ENCODE assay signal across 16 cellular contexts in the genomic region with DNA sequence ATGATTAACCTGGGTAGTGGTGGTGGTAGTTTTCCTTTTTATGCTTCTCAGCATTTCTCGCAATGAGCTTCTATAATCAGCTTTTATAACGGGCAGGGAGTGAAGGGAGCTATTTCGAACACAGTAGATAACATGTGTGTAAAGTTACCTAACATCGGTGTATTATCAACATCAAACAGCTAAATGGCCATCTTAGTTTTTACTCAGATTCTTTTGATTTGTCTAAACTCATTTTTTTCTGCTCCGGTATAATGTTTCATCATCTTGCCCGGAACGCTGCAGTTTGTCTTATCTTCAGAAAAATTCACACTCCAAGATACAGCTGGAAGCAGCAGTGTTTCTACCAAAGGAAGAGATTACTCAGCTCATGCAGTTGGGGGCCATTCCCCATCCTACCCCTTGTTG. TPM values are rescaled to one million over a fixed set of nuclear protein-coding genes. Genes with fewer than 3 reads are reported as not detected.
DNase-seq lines count a peak whose midpoint lies in the region; ATAC-seq and TF ChIP-seq lines count a peak whose summit lies in the region.
"Had no signal": no experiment of that assay in that cellular context is flagged by ENCODE, and none has a peak within 500 bp of the region (broad histone marks: within the 10 kb centered on the region; RNA-seq: fewer than 3 reads in every experiment).

No MANE protein-coding gene starts in this region.

- peaks cover 5% of the 10 kb centered on the region for H3K36me3 Mint-ChIP-seq in CD8-positive, alpha-beta T cell
- no peaks in the 10 kb centered on the region for H3K36me3 Mint-ChIP-seq in glutamatergic neuron (ENCODE audit: unreplicated experiment)
- H3K36me3 Mint-ChIP-seq: stimulated activated effector memory CD8-positive, alpha-beta T cell treated with anti-CD3 and anti-CD28 coated beads, Interleukin-12 subunit alpha, Interleukin-12 subunit beta, amount 100 ng/mL, for 72 hours had no signal

- H3K4me1 ChIP-seq in CD8-positive, alpha-beta T cell (ENCODE audit: insufficient read depth, low read length) = peaks cover 25% of the 10 kb centered on the region

- H3K9me3 ChIP-seq in CD8-positive, alpha-beta T cell (ENCODE audit: low read length) = no peaks in the 10 kb centered on the region
- H3K9me3 ChIP-seq: pancreas had no signal

- no peak overlapping the region for H3K4me3 Mint-ChIP-seq in CD8-positive, alpha-beta T cell
- no peak overlapping the region for H3K4me3 Mint-ChIP-seq in glutamatergic neuron (ENCODE audit: unreplicated experiment)
- H3K4me3 Mint-ChIP-seq: stimulated activated effector memory CD8-positive, alpha-beta T cell treated with anti-CD3 and anti-CD28 coated beads, Interleukin-12 subunit alpha, Interleukin-12 subunit beta, amount 100 ng/mL, for 72 hours had no signal

- no peak for DNase-seq in CD8-positive, alpha-beta T cell
- DNase-seq in amniotic epithelial cell (ENCODE audit: low read depth) = peak; percentile 92
- no peak for DNase-seq in glutamatergic neuron
- no peak for DNase-seq in omental fat pad (ENCODE audit: low spot score)
- no peak for DNase-seq in DMS114 treated with DMSO at 0.1 percent for 48 hours (lab: John Stamatoyannopoulos, UW; ENCODE audit: unreplicated experiment)
- DNase-seq in SKM-1 (lab: John Stamatoyannopoulos, UW; ENCODE audit: unreplicated experiment) = no peak
- DNase-seq in globus pallidus (ENCODE audit: low spot score) = no peak
- no peak for DNase-seq in NCI-H146 treated with DMSO at 0.1 percent for 48 hours (lab: John Stamatoyannopoulos, UW; ENCODE audit: unreplicated experiment)
- DNase-seq: activated CD4-positive, alpha-beta T cell treated with anti-CD3 and anti-CD28 coated beads for 4 hours; H7; MM.1S; pancreas; stimulated activated CD4-positive, alpha-beta T cell treated with anti-CD3 and anti-CD28 coated beads, Interleukin-2, amount 100 ng/mL, for 48 hours had no signal

- CTCF ChIA-PET in CD8-positive, alpha-beta T cell (lab: Charles Lee) = interaction anchor here (0.8 to 0.9 kb wide), 2 partner anchors 14 to 149 kb away, joined by 3 read pairs; no protein-coding TSS in a partner anchor

- peaks cover 33% of the 10 kb centered on the region for H3K4me1 Mint-ChIP-seq in CD8-positive, alpha-beta T cell (ENCODE audit: low read depth)
- H3K4me1 Mint-ChIP-seq in glutamatergic neuron (ENCODE audit: low read depth, unreplicated experiment) = peaks cover 34% of the 10 kb centered on the region

- H3K27me3 Mint-ChIP-seq in CD8-positive, alpha-beta T cell (ENCODE audit: low read depth) = no peaks in the 10 kb centered on the region
- H3K27me3 Mint-ChIP-seq in glutamatergic neuron (ENCODE audit: unreplicated experiment) = peaks cover 4% of the 10 kb centered on the region

- no peaks in the 10 kb centered on the region for H3K9me3 Mint-ChIP-seq in CD8-positive, alpha-beta T cell
- peaks cover 3% of the 10 kb centered on the region for H3K9me3 Mint-ChIP-seq in glutamatergic neuron (ENCODE audit: unreplicated experiment)
- H3K9me3 Mint-ChIP-seq: activated T-helper 2 cell treated with anti-CD3 and anti-CD28 coated beads, Interferon-gamma antibody, Interleukin-2, Interleukin-4, amounts not matched to agents 10 μg/mL and 5 μg/mL and 100 μg/mL, durations not matched to agents 14 hours and 24 hours and 36 hours; stimulated activated effector memory CD8-positive, alpha-beta T cell treated with anti-CD3 and anti-CD28 coated beads, Interleukin-12 subunit alpha, Interleukin-12 subunit beta, amount 100 ng/mL, for 72 hours had no signal

- H3K27ac Mint-ChIP-seq in CD8-positive, alpha-beta T cell = peak overlapping the region; percentile 23
- H3K27ac Mint-ChIP-seq in glutamatergic neuron (ENCODE audit: unreplicated experiment) = peak overlapping the region; percentile 69
- H3K27ac Mint-ChIP-seq: activated T-helper 2 cell treated with anti-CD3 and anti-CD28 coated beads, Interferon-gamma antibody, Interleukin-2, Interleukin-4, amounts not matched to agents 10 μg/mL and 5 μg/mL and 100 μg/mL, durations not matched to agents 14 hours and 24 hours and 36 hours; stimulated activated effector memory CD8-positive, alpha-beta T cell treated with anti-CD3 and anti-CD28 coated beads, Interleukin-12 subunit alpha, Interleukin-12 subunit beta, amount 100 ng/mL, for 72 hours had no signal

- no peak for TF ChIP-seq CTCF in CD8-positive, alpha-beta T cell (IDR thresholded peaks at IDR 0.05)
- TF ChIP-seq CTCF in glutamatergic neuron (IDR thresholded peaks at IDR 0.05; ENCODE audit: partially characterized antibody, unreplicated experiment) (no peak), omental fat pad (IDR thresholded peaks at IDR 0.05) (no peak)

- no peaks in the 10 kb centered on the region for H3K36me3 ChIP-seq in CD8-positive, alpha-beta T cell (ENCODE audit: insufficient read depth, low read length)
- H3K36me3 ChIP-seq: pancreas had no signal

- intact Hi-C loops in CD8-positive, alpha-beta T cell (cut with DNase I, micrococcal nuclease) = loop anchor here (5.0 kb wide), 2 partner anchors 40 to 95 kb away; no protein-coding TSS in a partner anchor

- no peak overlapping the region for H3K4me3 ChIP-seq in CD8-positive, alpha-beta T cell (ENCODE audit: low read depth, low read length)
- H3K4me3 ChIP-seq: lung, pancreas had no signal

- ATAC-seq in CD8-positive, alpha-beta T cell = no peak
- peak; percentile 69 for ATAC-seq in omental fat pad (ENCODE audit: low FRiP score)

- no peaks in the 10 kb centered on the region for H3K27me3 ChIP-seq in CD8-positive, alpha-beta T cell (ENCODE audit: insufficient read depth, low read length)
- H3K27me3 ChIP-seq: pancreas had no signal

- no peak overlapping the region for H3K27ac ChIP-seq in CD8-positive, alpha-beta T cell (ENCODE audit: low read depth, low read length)

- POLR2A ChIA-PET in CD8-positive, alpha-beta T cell (lab: Charles Lee) = interaction anchor here (1.0 to 2.9 kb wide), 3 partner anchors 10 to 49 kb away, joined by 3 to 7 read pairs (median 4); a partner anchor contains a TSS

RNA-seq across cellular contexts. Expression of a gene that starts 12.2 kb away (rescaled TPM):
- total RNA-seq in CD8-positive, alpha-beta T cell = not detected
- total RNA-seq in glutamatergic neuron (ENCODE audit: unreplicated experiment) (not detected), omental fat pad (1 to 10 TPM in 3 of 4 donors, not detected in 1; 2.0 to 4.5 (median 2.3) TPM)
- total RNA-seq: activated T-helper 2 cell treated with anti-CD3 and anti-CD28 coated beads, Interferon-gamma antibody, Interleukin-2, Interleukin-4, amounts not matched to agents 10 μg/mL and 5 μg/mL and 100 μg/mL, durations not matched to agents 14 hours and 24 hours and 36 hours had no signal

RNA-seq across cellular contexts. Expression of a gene that starts 47.8 kb away (rescaled TPM):
- not detected for total RNA-seq in CD8-positive, alpha-beta T cell
- total RNA-seq in glutamatergic neuron (ENCODE audit: unreplicated experiment) (not detected), omental fat pad (not detected)
- total RNA-seq: lung had no signal

RNA-seq across cellular contexts. Expression of a gene that starts 48.4 kb away (rescaled TPM):
- total RNA-seq in CD8-positive, alpha-beta T cell = 1 to 10 TPM; 4.8 to 5.5 TPM
- total RNA-seq in glutamatergic neuron (ENCODE audit: unreplicated experiment) (34.7 TPM), omental fat pad (10 to 100 TPM in 1 of 4 donors, 1 to 10 TPM in 3; 6.8 to 11.8 (median 8.5) TPM)
